15 cellular contexts compared by ENCODE assay signal in the genomic region with DNA sequence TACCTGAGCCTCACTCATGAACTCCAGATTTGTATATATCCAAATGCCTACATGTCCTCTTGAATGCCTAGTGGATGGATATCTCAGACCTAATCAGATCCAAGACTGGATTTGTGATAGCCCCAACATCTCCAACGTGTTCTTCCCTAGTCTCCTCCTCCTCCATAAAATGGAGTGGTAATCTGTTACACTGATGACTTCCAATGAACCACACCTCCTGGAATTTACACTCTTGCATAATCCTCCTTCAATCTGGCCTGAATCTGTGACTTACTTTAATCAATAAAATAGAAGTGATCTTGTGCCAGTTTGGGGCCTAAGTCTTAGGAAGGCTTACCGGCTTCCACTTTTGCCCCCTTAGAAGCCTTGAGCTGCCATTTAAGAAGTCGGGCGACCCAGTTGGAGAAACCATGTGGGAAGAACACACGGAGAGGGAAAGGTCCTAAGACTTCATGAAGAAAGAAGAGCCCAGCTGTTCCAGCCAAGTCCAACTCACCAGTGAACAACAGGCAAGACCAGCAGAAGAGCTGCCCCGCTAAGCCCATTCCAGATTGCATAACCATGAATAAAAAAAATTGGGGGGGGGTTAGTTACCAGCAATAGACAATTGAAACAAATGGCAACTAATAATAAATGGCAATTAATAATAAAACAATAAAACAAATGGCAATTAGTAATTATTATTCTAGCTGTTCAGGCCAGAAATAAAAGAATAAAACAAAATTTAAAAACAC.
DNase-seq lines count a peak whose midpoint lies in the region; ATAC-seq and TF ChIP-seq lines count a peak whose summit lies in the region.
"Had no signal": no experiment of that assay in that cellular context is flagged by ENCODE, and none has a peak within 500 bp of the region (broad histone marks: within the 10 kb centered on the region; RNA-seq: fewer than 3 reads in every experiment).

No MANE protein-coding gene starts in this region.

- TF ChIP-seq POLR2A in IMR-90 (IDR thresholded peaks at IDR 0.05; ENCODE audit: low read depth, low read length) = no peak

- H3K36me3 Mint-ChIP-seq in GM23338 (ENCODE audit: low read depth) = peaks cover 43% of the 10 kb centered on the region
- H3K36me3 Mint-ChIP-seq in activated naive CD8-positive, alpha-beta T cell treated with anti-CD3 and anti-CD28 coated beads for 36 hours = no peaks in the 10 kb centered on the region
- H3K36me3 Mint-ChIP-seq: CD4-positive, alpha-beta memory T cell had no signal

- no peak overlapping the region for H3K27ac Mint-ChIP-seq in GM23338
- no peak overlapping the region for H3K27ac Mint-ChIP-seq in activated naive CD8-positive, alpha-beta T cell treated with anti-CD3 and anti-CD28 coated beads for 36 hours
- H3K27ac Mint-ChIP-seq: CD4-positive, alpha-beta memory T cell; H9 had no signal

- H3K4me3 ChIP-seq in GM23338 (no peak overlapping the region), IMR-90 (ENCODE audit: insufficient read depth, low read depth, low read length) (no peak overlapping the region), mesenchymal stem cell (ENCODE audit: insufficient read depth in 1 of 2, low read depth in 1 of 2, low read length in 2 of 2) (no peak overlapping the region), dorsolateral prefrontal cortex (no peak overlapping the region)

- H4K91ac ChIP-seq in IMR-90 (ENCODE audit: insufficient read depth, low read depth, low read length) (no peak overlapping the region), mesenchymal stem cell (ENCODE audit: low read length) (no peak overlapping the region)

- H3K9ac ChIP-seq in IMR-90 (ENCODE audit: low read depth, low read length) (no peak overlapping the region), mesenchymal stem cell (ENCODE audit: low read length) (no peak overlapping the region)

- no peak overlapping the region for H4K5ac ChIP-seq in IMR-90 (ENCODE audit: low read depth, low read length)

- H3K79me1 ChIP-seq in IMR-90 (ENCODE audit: low read depth in 1 of 2, low read length in 2 of 2) (no peaks in the 10 kb centered on the region), mesenchymal stem cell (replicated peaks; ENCODE audit: low read length, poor library complexity, severe bottlenecking) (peaks cover 5% of the 10 kb centered on the region)

- H2BK5ac ChIP-seq in IMR-90 (ENCODE audit: low read depth, low read length, poor library complexity, severe bottlenecking) (no peak overlapping the region), mesenchymal stem cell (ENCODE audit: low read depth, low read length, poor library complexity, severe bottlenecking) (no peak overlapping the region)

- H3K4me1 Mint-ChIP-seq in GM23338 = no peaks in the 10 kb centered on the region
- no peaks in the 10 kb centered on the region for H3K4me1 Mint-ChIP-seq in activated naive CD8-positive, alpha-beta T cell treated with anti-CD3 and anti-CD28 coated beads for 36 hours
- H3K4me1 Mint-ChIP-seq: CD4-positive, alpha-beta memory T cell; H9 had no signal

- H3K18ac ChIP-seq in IMR-90 (ENCODE audit: low read depth, low read length) (no peak overlapping the region), mesenchymal stem cell (ENCODE audit: low read depth in 1 of 2, low read length in 2 of 2) (no peak overlapping the region)

- H3K9me2 ChIP-seq in GM23338 (ENCODE audit: insufficient read depth) = peaks cover 18% of the 10 kb centered on the region; the same call in 1 of the 2 replicates

- TF ChIP-seq CTCF in GM23338 (conservative IDR thresholded peaks at IDR 0.05; ENCODE audit: low read depth in 2 of 2) (no peak), IMR-90 (conservative IDR thresholded peaks at IDR 0.05; ENCODE audit: low read depth, low read length) (no peak), dorsolateral prefrontal cortex (IDR thresholded peaks at IDR 0.05 in 54 of 56, conservative IDR thresholded peaks at IDR 0.05 in 2 of 56; ENCODE audit: low read depth in 1 of 56, partially characterized antibody in 56 of 56) (no peak)

- no TSS peak for BruUV-seq in IMR-90 (replicated peaks; lab: Mats Ljungman, UMichigan)

- TF ChIP-seq RAD21 in IMR-90 (IDR thresholded peaks at IDR 0.05; ENCODE audit: low read length) = no peak

- no peak overlapping the region for H2BK12ac ChIP-seq in mesenchymal stem cell (ENCODE audit: low read length in 2 of 2)

- no peak overlapping the region for H2BK20ac ChIP-seq in IMR-90 (ENCODE audit: low read depth, low read length)

- H3K27me3 Mint-ChIP-seq in GM23338 (ENCODE audit: insufficient read depth, low read depth, poor library complexity) = peaks cover 7% of the 10 kb centered on the region
- peaks cover under 1% of the 10 kb centered on the region for H3K27me3 Mint-ChIP-seq in activated naive CD8-positive, alpha-beta T cell treated with anti-CD3 and anti-CD28 coated beads for 36 hours
- H3K27me3 Mint-ChIP-seq: CD4-positive, alpha-beta memory T cell had no signal

- H2AK9ac ChIP-seq in IMR-90 (replicated peaks; ENCODE audit: low read depth, low read length, poor library complexity) = no peak overlapping the region

- H2AFZ ChIP-seq in GM23338 (no peak overlapping the region), IMR-90 (replicated peaks; ENCODE audit: low read length, poor library complexity) (no peak overlapping the region), mesenchymal stem cell (ENCODE audit: low read depth, low read length) (no peak overlapping the region)

- H2AK5ac ChIP-seq in IMR-90 (ENCODE audit: low read depth, low read length) (no peak overlapping the region), mesenchymal stem cell (ENCODE audit: low read length, severe bottlenecking) (no peak overlapping the region)

- H3F3A ChIP-seq in GM23338 (replicated peaks; ENCODE audit: low read depth) = no peaks in the 10 kb centered on the region

- H3K9me1 ChIP-seq in IMR-90 (ENCODE audit: insufficient read depth, low read length) = 0 out of 2 replicates have a peak, but pooled peaks cover 6% of the 10 kb centered on the region

- H4K20me1 ChIP-seq in GM23338 (replicated peaks; ENCODE audit: insufficient read depth) (no peaks in the 10 kb centered on the region), IMR-90 (ENCODE audit: insufficient read depth, low read length) (no peaks in the 10 kb centered on the region; the same call in 1 of the 2 replicates)

- no peak overlapping the region for H3K4me3 Mint-ChIP-seq in GM23338
- no peak overlapping the region for H3K4me3 Mint-ChIP-seq in activated naive CD8-positive, alpha-beta T cell treated with anti-CD3 and anti-CD28 coated beads for 36 hours
- H3K4me3 Mint-ChIP-seq: CD4-positive, alpha-beta memory T cell; H9 had no signal

- no peaks in the 10 kb centered on the region; the same call in 2 of the 3 replicates for H3K9me3 Mint-ChIP-seq in GM23338
- H3K9me3 Mint-ChIP-seq in activated naive CD8-positive, alpha-beta T cell treated with anti-CD3 and anti-CD28 coated beads for 36 hours = no peaks in the 10 kb centered on the region
- H3K9me3 Mint-ChIP-seq: CD4-positive, alpha-beta memory T cell had no signal

- no peak overlapping the region for H3K23ac ChIP-seq in IMR-90 (ENCODE audit: low read depth, low read length)
- H3K23ac ChIP-seq in mesenchymal stem cell (ENCODE audit: low read length in 2 of 2) = no peak overlapping the region

- no peak overlapping the region for H3K27ac ChIP-seq in GM23338 (ENCODE audit: low read depth)
- H3K27ac ChIP-seq in IMR-90 (ENCODE audit: insufficient read depth, low read length) = no peak overlapping the region
- no peak overlapping the region for H3K27ac ChIP-seq in mesenchymal stem cell (ENCODE audit: low read length, poor library complexity, severe bottlenecking)
- H3K27ac ChIP-seq in dorsolateral prefrontal cortex = no peak overlapping the region

- no peak overlapping the region for H3K56ac ChIP-seq in IMR-90 (ENCODE audit: extremely low read depth, insufficient read depth, low read length)

- H3K79me2 ChIP-seq in GM23338 (replicated peaks; ENCODE audit: insufficient read depth) = peaks cover 16% of the 10 kb centered on the region

- H3K14ac ChIP-seq in IMR-90 (replicated peaks; ENCODE audit: low read depth, low read length) (no peak overlapping the region), mesenchymal stem cell (ENCODE audit: low read length in 2 of 2) (no peak overlapping the region)

- DNase-seq in GM23338 (ENCODE audit: low spot score) (no peak), IMR-90 (no peak), mesenchymal stem cell (peak; percentile 28), dorsolateral prefrontal cortex (no peak)
- DNase-seq in activated naive CD8-positive, alpha-beta T cell treated with anti-CD3 and anti-CD28 coated beads for 36 hours = no peak
- DNase-seq: C1 segment of cervical spinal cord; Calu3; CD4-positive, alpha-beta memory T cell; COR-L47; DMS53; DMS79 treated with DMSO at 0.1 percent for 48 hours; GF-D8; H9 had no signal

- H3K9me3 ChIP-seq in IMR-90 (ENCODE audit: control insufficient read depth, insufficient read depth, low read length) (no peaks in the 10 kb centered on the region), mesenchymal stem cell (ENCODE audit: control insufficient read depth, low read length) (peaks cover 4% of the 10 kb centered on the region)

- H3K4me1 ChIP-seq in GM23338 (ENCODE audit: insufficient read depth) (peaks cover 10% of the 10 kb centered on the region), IMR-90 (ENCODE audit: control insufficient read depth, insufficient read depth, low read length) (no peaks in the 10 kb centered on the region), mesenchymal stem cell (ENCODE audit: control insufficient read depth, insufficient read depth, low read depth, low read length) (peaks cover 6% of the 10 kb centered on the region)

- intact Hi-C loops in IMR-90 (cut with micrococcal nuclease) (no loop called here), dorsolateral prefrontal cortex (cut with DNase I) (no loop called here)

- 94% methylated on average over 3 of the region's 6 CpGs; no CpG with 5 or more reads in 1 of the 2 experiments for WGBS in IMR-90 (ENCODE audit: extremely low coverage in 2 of 2, insufficient read length in 1 of 2), 2 experiments
- WGBS in mesenchymal stem cell = 92% methylated on average over 5 of the region's 6 CpGs

- dilution Hi-C loops in IMR-90 (cut with HindIII; ENCODE audit: low sequenced_read_pairs, unreplicated experiment) = no loop called here

- H3K27me3 ChIP-seq in GM23338 (ENCODE audit: insufficient read depth) (no peaks in the 10 kb centered on the region), IMR-90 (ENCODE audit: control insufficient read depth, insufficient read depth, low read length) (no peaks in the 10 kb centered on the region), mesenchymal stem cell (ENCODE audit: control insufficient read depth in 1 of 2, insufficient read depth in 1 of 2, low read length in 2 of 2) (no peaks in the 10 kb centered on the region), dorsolateral prefrontal cortex (no peaks in the 10 kb centered on the region)

- H3K36me3 ChIP-seq in GM23338 (ENCODE audit: insufficient read depth) (0 out of 2 replicates have a peak, but pooled peaks cover 22% of the 10 kb centered on the region), IMR-90 (ENCODE audit: control insufficient read depth, insufficient read depth, low read length) (peaks cover 7% of the 10 kb centered on the region), mesenchymal stem cell (ENCODE audit: control insufficient read depth in 1 of 2, insufficient read depth in 2 of 2, low read depth in 1 of 2, low read length in 2 of 2) (peaks cover 0 to 15% of the 10 kb centered on the region in 2 experiments)

- no peak overlapping the region for H3K4me2 ChIP-seq in GM23338
- H3K4me2 ChIP-seq in IMR-90 (ENCODE audit: low read depth, low read length) = no peak overlapping the region
- no peak overlapping the region for H3K4me2 ChIP-seq in mesenchymal stem cell (ENCODE audit: low read length, poor library complexity, severe bottlenecking)

- H2BK15ac ChIP-seq in IMR-90 (ENCODE audit: low read depth, low read length) (no peak overlapping the region), mesenchymal stem cell (ENCODE audit: low read depth, poor library complexity, severe bottlenecking) (no peak overlapping the region)

- H4K8ac ChIP-seq in IMR-90 (ENCODE audit: low read depth in 2 of 2, low read length in 2 of 2) = no peak overlapping the region
- H4K8ac ChIP-seq in mesenchymal stem cell (ENCODE audit: low read length) = no peak overlapping the region

- in situ Hi-C loops in IMR-90 (cut with MboI; ENCODE audit: low sequenced_read_pairs) = no loop called here

- no peak for ATAC-seq in GM23338
- ATAC-seq in IMR-90 (ENCODE audit: low read depth) = no peak
- ATAC-seq in HG03175 (IDR thresholded peaks at IDR 0.05; ENCODE audit: unreplicated experiment) = no peak
- ATAC-seq: HCT116 had no signal

- POLR2A ChIA-PET in IMR-90 (lab: Charles Lee; ENCODE audit: unreplicated experiment) = no interaction called here

- H3K4ac ChIP-seq in IMR-90 (ENCODE audit: low read depth, low read length) (no peak overlapping the region), mesenchymal stem cell (ENCODE audit: low read depth in 1 of 2, low read length in 2 of 2) (no peak overlapping the region)

- H2BK120ac ChIP-seq in IMR-90 (ENCODE audit: low read depth, low read length) = no peak overlapping the region
- H2BK120ac ChIP-seq in mesenchymal stem cell (ENCODE audit: low read depth, low read length) = no peak overlapping the region

- CTCF ChIA-PET in IMR-90 (lab: Yijun Ruan, JAX) = interaction anchor here (0.6 to 1.0 kb wide), 2 partner anchors 80 to 85 kb away, joined by 3 to 6 read pairs; no protein-coding TSS in a partner anchor
